Comparison of ENCODE assay signal across 8 cellular contexts in the genomic region with DNA sequence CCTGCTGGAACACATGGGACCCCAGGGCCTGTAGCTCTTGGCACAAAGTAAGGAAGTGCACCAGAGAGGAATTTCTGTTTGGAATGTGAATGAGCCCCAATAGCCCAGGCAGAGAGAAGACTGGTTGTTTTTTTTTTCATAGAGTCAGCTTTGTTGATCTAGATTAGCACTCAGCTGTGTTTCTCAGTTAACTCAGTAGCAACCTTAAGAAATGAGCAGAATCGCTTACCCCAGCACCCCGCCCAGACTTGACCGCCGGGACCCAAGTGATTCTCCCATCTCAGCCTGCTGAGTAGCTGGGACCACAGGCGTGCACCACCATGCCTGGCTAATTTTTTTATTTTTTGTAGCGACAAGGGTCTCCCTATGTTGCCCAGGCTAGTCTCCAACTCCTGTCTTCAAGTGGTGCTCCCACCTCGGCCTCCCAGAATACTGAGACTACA. TPM values are rescaled to one million over a fixed set of nuclear protein-coding genes. Genes with fewer than 3 reads are reported as not detected.
DNase-seq lines count a peak whose midpoint lies in the region; ATAC-seq, FAIRE-seq and TF ChIP-seq lines count a peak whose summit lies in the region.

No MANE protein-coding gene starts in this region.

- H3K36me3 ChIP-seq in CD4-positive, alpha-beta memory T cell (ENCODE audit: insufficient read depth, low read length), result no peaks in the 10 kb centered on the region
- H3K36me3 ChIP-seq in KOPT-K1 (ENCODE audit: insufficient read depth, low read length), result peaks cover 73% of the 10 kb centered on the region

- FAIRE-seq in GM12891 (lab: Jason Lieb, UNC), result no peak

- POLR2A ChIA-PET in CD4-positive, alpha-beta memory T cell (lab: Charles Lee; ENCODE audit: partially characterized antibody), result interaction anchor here (0.8 to 7.8 kb wide), 4 partner anchors 14 to 467 kb away, joined by 3 to 72 read pairs (median 6); a partner anchor contains a TSS

- H3K27ac Mint-ChIP-seq in CD4-positive, alpha-beta memory T cell, result peak overlapping the region; percentile 8 to 86 (median 69)

- no peak for TF ChIP-seq POLR2A in GM12891 (IDR thresholded peaks at IDR 0.05; ENCODE audit: low read depth, low read length)

- peak overlapping the region; percentile 72 to 97 (median 89) for H3K4me3 Mint-ChIP-seq in CD4-positive, alpha-beta memory T cell

- no peak for ATAC-seq in GM21576 (IDR thresholded peaks at IDR 0.05; ENCODE audit: unreplicated experiment)

- H3K9me3 ChIP-seq in CD4-positive, alpha-beta memory T cell (ENCODE audit: control insufficient read depth in 1 of 2, low read length in 2 of 2), result no peaks in the 10 kb centered on the region
- H3K9me3 ChIP-seq in KOPT-K1 (ENCODE audit: insufficient read depth, low read length, poor library complexity, severe bottlenecking) (no peaks in the 10 kb centered on the region), mononuclear cell (ENCODE audit: low read depth, low read length) (no peaks in the 10 kb centered on the region)

- peaks cover 8 to 31% of the 10 kb centered on the region in 2 donors for H3K36me3 Mint-ChIP-seq in CD4-positive, alpha-beta memory T cell

- H3K4me3 ChIP-seq in CD4-positive, alpha-beta memory T cell (ENCODE audit: low read length in 2 of 2), result no peak overlapping the region
- H3K4me3 ChIP-seq in mononuclear cell (ENCODE audit: low read length), result peak overlapping the region; percentile 15

- H3K27me3 Mint-ChIP-seq in CD4-positive, alpha-beta memory T cell, result peaks cover 0 to 1% of the 10 kb centered on the region in 2 donors

- peaks cover 45% of the 10 kb centered on the region for H3K4me1 ChIP-seq in CD4-positive, alpha-beta memory T cell (ENCODE audit: insufficient read depth, low read length)
- H3K4me1 ChIP-seq in mononuclear cell (ENCODE audit: insufficient read depth, low read length), result peaks cover 48% of the 10 kb centered on the region

- peak overlapping the region; percentile 82 for H3K27ac ChIP-seq in CD4-positive, alpha-beta memory T cell (ENCODE audit: low read depth, low read length)
- H3K27ac ChIP-seq in KOPT-K1 (ENCODE audit: low read depth, low read length, poor library complexity, severe bottlenecking), result peak overlapping the region; percentile 100

- CTCF ChIA-PET in CD4-positive, alpha-beta memory T cell (lab: Charles Lee; ENCODE audit: partially characterized antibody), result interaction anchor here (1.6 to 2.8 kb wide), 4 partner anchors 10 to 289 kb away, joined by 4 to 15 read pairs (median 8); a partner anchor contains a TSS

- intact Hi-C loops in CD4-positive, alpha-beta memory T cell (cut with micrococcal nuclease), result no loop called here

- peaks cover 35 to 81% (median 49%) of the 10 kb centered on the region in 4 donors for H3K4me1 Mint-ChIP-seq in CD4-positive, alpha-beta memory T cell

- H3K9me3 Mint-ChIP-seq in CD4-positive, alpha-beta memory T cell, result no peaks in the 10 kb centered on the region

- H3K27me3 ChIP-seq in CD4-positive, alpha-beta memory T cell (ENCODE audit: insufficient read depth, low read length), result no peaks in the 10 kb centered on the region
- H3K27me3 ChIP-seq in mononuclear cell (ENCODE audit: insufficient read depth, low read length), result no peaks in the 10 kb centered on the region

- no peak for DNase-seq in CD4-positive, alpha-beta memory T cell
- DNase-seq in cerebellar cortex (ENCODE audit: low spot score) (peak; percentile 33), GM12891 (ENCODE audit: insufficient read length, low spot score) (no peak), NCI-H1092 treated with DMSO at 0.1 percent for 48 hours (lab: John Stamatoyannopoulos, UW) (no peak)
- DNase-seq in NK-92 treated with Interleukin-12 subunit alpha and Interleukin-12 subunit beta, amount 100 ng/mL, for 24 hours (lab: John Stamatoyannopoulos, UW), result no peak

TF ChIP-seq in GM12891, 5 proteins besides CTCF, POLR2A, EP300 and RAD21:
- TF ChIP-seq SPI1 (IDR thresholded peaks at IDR 0.05; ENCODE audit: low read depth, low read length), result no peak
- TF ChIP-seq POLR2AphosphoS5 (IDR thresholded peaks at IDR 0.05; ENCODE audit: low read depth, low read length), result no peak
- no peak for TF ChIP-seq POU2F2 (IDR thresholded peaks at IDR 0.05; ENCODE audit: low read depth, low read length)
- TF ChIP-seq TAF1 (IDR thresholded peaks at IDR 0.05; ENCODE audit: low read depth, low read length), result no peak
- no peak for TF ChIP-seq PAX5 (IDR thresholded peaks at IDR 0.05; ENCODE audit: insufficient read depth, low read length, severe bottlenecking)
TF ChIP-seq in GM12891: peak in this region for 0.

RNA-seq across cellular contexts. Expression of a gene that starts 2.8 kb away (rescaled TPM):
- 10 to 100 TPM; 15.4 to 16.5 TPM for total RNA-seq in CD4-positive, alpha-beta memory T cell
- 10 to 100 TPM in 1 of 2 donors, 1 to 10 TPM in 1; 7.4 to 17.0 TPM for polyA plus RNA-seq in CD4-positive, alpha-beta memory T cell
- 6.3 TPM for total RNA-seq in mononuclear cell
- polyA plus RNA-seq in GM12891 (2012; ENCODE audit: low read depth, missing spikeins), result 21.8 TPM

RNA-seq across cellular contexts. Expression of a gene that starts 3.0 kb away (rescaled TPM):
- 10 to 100 TPM; 81.5 to 81.6 TPM for total RNA-seq in CD4-positive, alpha-beta memory T cell
- polyA plus RNA-seq in CD4-positive, alpha-beta memory T cell, result 10 to 100 TPM; 96.3 to 96.5 TPM
- 75.1 TPM for total RNA-seq in mononuclear cell
- polyA plus RNA-seq in GM12891 (2012; ENCODE audit: low read depth, missing spikeins), result 178 TPM
